Comparison of ENCODE assay signal across 22 cellular contexts in genomic region chrX:7233632-7234406, GRCh38.
A peak's percentile ranks its signal among the peaks of the same experiment; 100 is the strongest.
DNase-seq lines count a peak whose midpoint lies in the region; ATAC-seq, FAIRE-seq and TF ChIP-seq lines count a peak whose summit lies in the region.
"Had no signal": no experiment of that assay in that cellular context is flagged by ENCODE, and none has a peak within 500 bp of the region (broad histone marks: within the 10 kb centered on the region; RNA-seq: fewer than 3 reads in every experiment).

No MANE protein-coding gene starts in this region.

- peak; percentile 4 for DNase-seq in ELR (ENCODE audit: low read depth)
- peak; percentile 19 for DNase-seq in LHCN-M2 (ENCODE audit: low read depth)
- no peak for DNase-seq in astrocyte (ENCODE audit: low read depth)
- DNase-seq in iPS DF 19.7 (ENCODE audit: low read depth, low spot score) = peak; percentile 2
- DNase-seq in aorta = no peak
- DNase-seq in A172 (ENCODE audit: low spot score) = no peak
- no peak for DNase-seq in NCI-H187 (lab: John Stamatoyannopoulos, UW)
- no peak for DNase-seq in heart left ventricle
- DNase-seq: activated gamma-delta T cell treated with Interleukin-2 at 50 U/mL for 16 hours; NCI-H774; PC-3; small intestine; stimulated activated CD4-positive, alpha-beta T cell treated with anti-CD3 and anti-CD28 coated beads, Interleukin-2, amount 100 ng/mL, for 48 hours; transverse colon had no signal

- no peak for TF ChIP-seq POLR2A in heart left ventricle (IDR thresholded peaks at IDR 0.05)

- H3K27ac ChIP-seq in astrocyte (ENCODE audit: low read depth, low read length) (no peak overlapping the region), aorta (ENCODE audit: low read depth in 1 of 2, low read length in 2 of 2) (no peak overlapping the region), heart left ventricle (no peak overlapping the region)
- H3K27ac ChIP-seq: coronary artery, prostate gland, transverse colon had no signal

- peak; percentile 73 for FAIRE-seq in astrocyte (lab: Jason Lieb, UNC)
- FAIRE-seq: endothelial cell of umbilical vein, G401.6, small intestine had no signal

- H3K27me3 Mint-ChIP-seq in astrocyte (ENCODE audit: low read depth, unreplicated experiment) = no peaks in the 10 kb centered on the region
- H3K27me3 Mint-ChIP-seq: stimulated activated naive CD8-positive, alpha-beta T cell treated with anti-CD3 and anti-CD28 coated beads, Interleukin-15, Interleukin-2, amounts not matched to agents 100 ng/mL and 50 ng/mL, for 24 hours had no signal

- ATAC-seq in aorta (ENCODE audit: low FRiP score) (no peak), heart left ventricle (no peak)
- ATAC-seq: HCT116, left lobe of liver, PC-3 had no signal

- H3K9ac ChIP-seq in astrocyte (ENCODE audit: low read length) = no peak overlapping the region

- H3K36me3 ChIP-seq in astrocyte (ENCODE audit: insufficient read depth, low read length) = no peaks in the 10 kb centered on the region
- no peaks in the 10 kb centered on the region for H3K36me3 ChIP-seq in aorta (ENCODE audit: control insufficient read depth in 1 of 2, insufficient read depth in 2 of 2, low read length in 1 of 2)
- H3K36me3 ChIP-seq in heart left ventricle = no peaks in the 10 kb centered on the region
- H3K36me3 ChIP-seq: prostate gland, transverse colon had no signal

- H4K20me1 ChIP-seq in astrocyte (ENCODE audit: insufficient read depth, low read length) = no peaks in the 10 kb centered on the region

- no peaks in the 10 kb centered on the region for H3K9me3 ChIP-seq in astrocyte (ENCODE audit: insufficient read depth, low read depth, low read length)
- H3K9me3 ChIP-seq in aorta (ENCODE audit: control insufficient read depth, low read length) = no peaks in the 10 kb centered on the region
- H3K9me3 ChIP-seq in heart left ventricle = no peaks in the 10 kb centered on the region
- H3K9me3 ChIP-seq: prostate gland, transverse colon had no signal

- H3K4me3 ChIP-seq in astrocyte (ENCODE audit: insufficient read depth, low read depth, low read length) (no peak overlapping the region), aorta (ENCODE audit: low read length in 2 of 2) (no peak overlapping the region), heart left ventricle (no peak overlapping the region)
- H3K4me3 ChIP-seq: coronary artery, prostate gland, transverse colon had no signal

- H2AFZ ChIP-seq in astrocyte (ENCODE audit: low read depth, low read length) = no peak overlapping the region

- intact Hi-C loops in aorta (cut with DNase I) = no loop called here
- intact Hi-C loops in heart left ventricle (cut with DNase I) = no loop called here

- H3K4me1 Mint-ChIP-seq in astrocyte (ENCODE audit: low read depth, unreplicated experiment) = peaks cover 2% of the 10 kb centered on the region

- H3K27ac Mint-ChIP-seq in astrocyte (ENCODE audit: unreplicated experiment) = no peak overlapping the region
- H3K27ac Mint-ChIP-seq: mesothelial cell of epicardium; stimulated activated naive CD8-positive, alpha-beta T cell treated with anti-CD3 and anti-CD28 coated beads, Interleukin-15, Interleukin-2, amounts not matched to agents 100 ng/mL and 50 ng/mL, for 24 hours had no signal

- TF ChIP-seq CTCF in astrocyte (IDR thresholded peaks at IDR 0.05; ENCODE audit: insufficient read depth, low read depth, low read length) = no peak
- TF ChIP-seq CTCF in heart left ventricle (IDR thresholded peaks at IDR 0.05) = no peak

- H3K4me1 ChIP-seq in astrocyte (ENCODE audit: insufficient read depth, low read length) (no peaks in the 10 kb centered on the region), aorta (ENCODE audit: control insufficient read depth in 1 of 2, insufficient read depth in 2 of 2, low read length in 2 of 2) (no peaks in the 10 kb centered on the region), heart left ventricle (no peaks in the 10 kb centered on the region)
- H3K4me1 ChIP-seq: prostate gland, transverse colon had no signal

- H3K27me3 ChIP-seq in astrocyte (ENCODE audit: insufficient read depth, low read length) = no peaks in the 10 kb centered on the region
- no peaks in the 10 kb centered on the region for H3K27me3 ChIP-seq in aorta (ENCODE audit: control insufficient read depth in 1 of 2, insufficient read depth in 2 of 2, low read length in 1 of 2)
- H3K27me3 ChIP-seq in heart left ventricle = no peaks in the 10 kb centered on the region
- H3K27me3 ChIP-seq: transverse colon had no signal

- H3K4me2 ChIP-seq in astrocyte (ENCODE audit: low read length) = no peak overlapping the region

- no peaks in the 10 kb centered on the region for H3K79me2 ChIP-seq in astrocyte (ENCODE audit: insufficient read depth, low read length)

- no peak overlapping the region for H3K4me3 Mint-ChIP-seq in astrocyte (ENCODE audit: unreplicated experiment)
- H3K4me3 Mint-ChIP-seq: mesothelial cell of epicardium; stimulated activated naive CD8-positive, alpha-beta T cell treated with anti-CD3 and anti-CD28 coated beads, Interleukin-15, Interleukin-2, amounts not matched to agents 100 ng/mL and 50 ng/mL, for 24 hours had no signal

- WGBS in aorta, 2 donors = 62 to 76% methylated on average over 4 of the region's 4 CpGs
- 60 to 73% (median 69%) methylated on average over 4 of the region's 4 CpGs for WGBS in heart left ventricle, 4 donors

- H3K9me3 Mint-ChIP-seq in astrocyte (ENCODE audit: unreplicated experiment) = no peaks in the 10 kb centered on the region
- H3K9me3 Mint-ChIP-seq: stimulated activated naive CD8-positive, alpha-beta T cell treated with anti-CD3 and anti-CD28 coated beads, Interleukin-15, Interleukin-2, amounts not matched to agents 100 ng/mL and 50 ng/mL, for 24 hours had no signal

- H3K36me3 Mint-ChIP-seq in astrocyte (ENCODE audit: low read depth, unreplicated experiment) = no peaks in the 10 kb centered on the region
- H3K36me3 Mint-ChIP-seq: mesothelial cell of epicardium had no signal

Comparison
In these comparisons a context has a peak if more than half of its experiments do, and no peak if none do; other contexts are left out.
1. DNase-seq: peak in ELR (single experiment), LHCN-M2 (single experiment) and iPS DF 19.7 (single experiment); none in astrocyte (single experiment), aorta (0 of 2), A172 (single experiment), NCI-H187 (0 of 2) and heart left ventricle (0 of 5).